ENCODE assay signal across 8 cellular contexts in the genomic region with DNA sequence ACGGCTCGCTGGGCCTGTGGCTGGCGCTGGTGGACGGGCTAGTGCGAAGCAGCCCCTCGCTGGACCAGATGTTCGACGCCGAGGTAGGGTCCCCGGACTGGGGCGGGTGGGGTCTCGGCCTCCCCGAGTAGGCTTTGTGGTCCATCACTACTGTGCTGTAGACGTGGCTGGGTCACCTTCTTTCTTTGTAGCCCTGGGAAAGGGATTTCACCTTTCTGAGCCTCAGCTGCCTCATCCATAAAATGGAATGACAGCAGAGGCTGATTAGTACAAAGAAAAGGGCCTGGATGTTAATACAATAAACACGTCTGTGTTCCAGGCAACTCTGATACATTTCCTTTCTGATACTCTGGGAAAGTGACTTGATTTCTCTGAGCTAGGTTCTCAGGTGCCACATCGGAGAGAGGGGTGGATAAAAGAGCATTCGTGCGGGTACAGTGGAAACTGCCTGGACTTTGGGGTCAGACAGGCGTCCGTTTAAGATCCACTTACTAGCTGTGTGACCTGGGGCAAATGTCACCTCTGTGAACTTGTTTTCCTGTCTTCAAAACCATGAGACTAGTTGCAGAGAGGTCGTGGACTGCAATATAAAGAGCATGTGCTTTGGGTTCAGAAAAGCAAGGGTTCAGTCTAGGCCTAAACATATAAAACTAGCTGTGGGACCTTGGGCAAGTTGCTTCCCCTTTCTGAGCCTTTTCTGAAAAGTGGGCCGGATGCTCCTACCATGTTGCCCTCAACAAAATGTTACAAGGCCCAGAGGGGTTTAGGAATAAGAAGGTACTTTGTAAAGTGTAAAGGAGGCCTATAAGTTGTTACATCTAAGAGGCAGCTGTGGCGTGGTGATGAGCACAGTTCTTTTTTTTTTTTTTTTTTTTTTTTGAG. TPM values are rescaled to one million over a fixed set of nuclear protein-coding genes. Genes with fewer than 3 reads are reported as not detected.
DNase-seq lines count a peak whose midpoint lies in the region; ATAC-seq lines count a peak whose summit lies in the region.

No MANE protein-coding gene starts in this region.

- intact Hi-C loops in activated CD4-positive, alpha-beta T cell treated with anti-CD3 and anti-CD28 coated beads for 36 hours (cut with DNase I, micrococcal nuclease): loop anchor here (1.0 to 5.0 kb wide), 16 partner anchors 9 to 728 kb away; a partner anchor contains a TSS
- intact Hi-C loops in activated T-helper 1 cell treated with anti-CD3 and anti-CD28 coated beads, Interleukin-12 subunit alpha, Interleukin-12 subunit beta, Interleukin-2, Interleukin-4 antibody, amounts not matched to agents 30 ng/mL and 10 ng/mL and 1 ng/mL, durations not matched to agents 14 hours and 24 hours and 36 hours (cut with micrococcal nuclease): loop anchor here (1.0 to 5.0 kb wide), 12 partner anchors 9 to 607 kb away; a partner anchor contains a TSS

- H3K36me3 Mint-ChIP-seq in activated CD4-positive, alpha-beta T cell treated with anti-CD3 and anti-CD28 coated beads for 36 hours (ENCODE audit: low read depth): peaks cover 25% of the 10 kb centered on the region
- H3K36me3 Mint-ChIP-seq in activated T-helper 1 cell treated with anti-CD3 and anti-CD28 coated beads, Interleukin-12 subunit alpha, Interleukin-12 subunit beta, Interleukin-2, Interleukin-4 antibody, amounts not matched to agents 30 ng/mL and 10 ng/mL and 1 ng/mL, durations not matched to agents 14 hours and 24 hours and 36 hours (ENCODE audit: low read depth): peaks cover 31% of the 10 kb centered on the region
- H3K36me3 Mint-ChIP-seq in immature natural killer cell: peaks cover 1 to 25% (median 7%) of the 10 kb centered on the region in 3 donors

- H3K4me1 Mint-ChIP-seq in activated CD4-positive, alpha-beta T cell treated with anti-CD3 and anti-CD28 coated beads for 36 hours: peaks cover 45% of the 10 kb centered on the region
- H3K4me1 Mint-ChIP-seq in activated T-helper 1 cell treated with anti-CD3 and anti-CD28 coated beads, Interleukin-12 subunit alpha, Interleukin-12 subunit beta, Interleukin-2, Interleukin-4 antibody, amounts not matched to agents 30 ng/mL and 10 ng/mL and 1 ng/mL, durations not matched to agents 14 hours and 24 hours and 36 hours (ENCODE audit: low read depth): peaks cover 69% of the 10 kb centered on the region
- H3K4me1 Mint-ChIP-seq in immature natural killer cell: peaks cover 54 to 59% of the 10 kb centered on the region in 2 donors

- CTCF ChIA-PET in activated CD4-positive, alpha-beta T cell treated with anti-CD3 and anti-CD28 coated beads for 36 hours (lab: Charles Lee): interaction anchor here (0.6 to 6.5 kb wide), 31 partner anchors 9 to 471 kb away, joined by 3 to 101 read pairs (median 7); a partner anchor contains a TSS

- H3K27me3 Mint-ChIP-seq in activated CD4-positive, alpha-beta T cell treated with anti-CD3 and anti-CD28 coated beads for 36 hours: no peaks in the 10 kb centered on the region
- no peaks in the 10 kb centered on the region for H3K27me3 Mint-ChIP-seq in activated T-helper 1 cell treated with anti-CD3 and anti-CD28 coated beads, Interleukin-12 subunit alpha, Interleukin-12 subunit beta, Interleukin-2, Interleukin-4 antibody, amounts not matched to agents 30 ng/mL and 10 ng/mL and 1 ng/mL, durations not matched to agents 14 hours and 24 hours and 36 hours (ENCODE audit: insufficient read depth)
- H3K27me3 Mint-ChIP-seq in immature natural killer cell (ENCODE audit: low read depth in 3 of 3): peaks cover 5 to 15% (median 10%) of the 10 kb centered on the region in 3 donors

- ATAC-seq in activated CD4-positive, alpha-beta T cell treated with anti-CD3 and anti-CD28 coated beads for 36 hours: no peak

- H3K9me3 Mint-ChIP-seq in activated CD4-positive, alpha-beta T cell treated with anti-CD3 and anti-CD28 coated beads for 36 hours (ENCODE audit: low read depth): no peaks in the 10 kb centered on the region
- no peaks in the 10 kb centered on the region for H3K9me3 Mint-ChIP-seq in activated T-helper 1 cell treated with anti-CD3 and anti-CD28 coated beads, Interleukin-12 subunit alpha, Interleukin-12 subunit beta, Interleukin-2, Interleukin-4 antibody, amounts not matched to agents 30 ng/mL and 10 ng/mL and 1 ng/mL, durations not matched to agents 14 hours and 24 hours and 36 hours
- no peaks in the 10 kb centered on the region for H3K9me3 Mint-ChIP-seq in immature natural killer cell

- peak overlapping the region; percentile 95 for H3K4me3 Mint-ChIP-seq in activated CD4-positive, alpha-beta T cell treated with anti-CD3 and anti-CD28 coated beads for 36 hours
- peak overlapping the region; percentile 95 for H3K4me3 Mint-ChIP-seq in activated T-helper 1 cell treated with anti-CD3 and anti-CD28 coated beads, Interleukin-12 subunit alpha, Interleukin-12 subunit beta, Interleukin-2, Interleukin-4 antibody, amounts not matched to agents 30 ng/mL and 10 ng/mL and 1 ng/mL, durations not matched to agents 14 hours and 24 hours and 36 hours
- peak overlapping the region; percentile 95 to 99 (median 96) for H3K4me3 Mint-ChIP-seq in immature natural killer cell

- peak overlapping the region; percentile 96 for H3K27ac ChIP-seq in temporal lobe (ENCODE audit: low read depth, low read length)

- H3K27ac Mint-ChIP-seq in activated CD4-positive, alpha-beta T cell treated with anti-CD3 and anti-CD28 coated beads for 36 hours: peak overlapping the region; percentile 98
- peak overlapping the region; percentile 97 for H3K27ac Mint-ChIP-seq in activated T-helper 1 cell treated with anti-CD3 and anti-CD28 coated beads, Interleukin-12 subunit alpha, Interleukin-12 subunit beta, Interleukin-2, Interleukin-4 antibody, amounts not matched to agents 30 ng/mL and 10 ng/mL and 1 ng/mL, durations not matched to agents 14 hours and 24 hours and 36 hours
- H3K27ac Mint-ChIP-seq in immature natural killer cell: peak overlapping the region; percentile 97 to 99 (median 98)

- DNase-seq in activated CD4-positive, alpha-beta T cell treated with anti-CD3 and anti-CD28 coated beads for 36 hours: no peak
- no peak for DNase-seq in activated CD4-positive, alpha-beta T cell treated with anti-CD3 and anti-CD28 coated beads, Interleukin-2, amount 50 U/mL, for 48 hours
- DNase-seq in activated T-helper 1 cell treated with anti-CD3 and anti-CD28 coated beads, Interleukin-12 subunit alpha, Interleukin-12 subunit beta, Interleukin-2, Interleukin-4 antibody, amounts not matched to agents 30 ng/mL and 10 ng/mL and 1 ng/mL, durations not matched to agents 14 hours and 24 hours and 36 hours (ENCODE audit: low spot score): no peak
- DNase-seq in immature natural killer cell (no peak), activated gamma-delta T cell (lab: John Stamatoyannopoulos, UW) (no peak), GOT3 (lab: John Stamatoyannopoulos, UW) (no peak), Ammon's horn (ENCODE audit: low spot score) (no peak)

- POLR2A ChIA-PET in activated CD4-positive, alpha-beta T cell treated with anti-CD3 and anti-CD28 coated beads for 36 hours (lab: Charles Lee): interaction anchor here (0.9 to 2.7 kb wide), 9 partner anchors 8 to 73 kb away, joined by 3 to 17 read pairs (median 5); a partner anchor contains a TSS

RNA-seq across cellular contexts. Expression of a gene that starts 0.9 kb away (rescaled TPM):
- 10 to 100 TPM; 16.1 to 26.1 TPM for total RNA-seq in activated CD4-positive, alpha-beta T cell treated with anti-CD3 and anti-CD28 coated beads for 36 hours
- total RNA-seq in activated T-helper 1 cell treated with anti-CD3 and anti-CD28 coated beads, Interleukin-12 subunit alpha, Interleukin-12 subunit beta, Interleukin-2, Interleukin-4 antibody, amounts not matched to agents 30 ng/mL and 10 ng/mL and 1 ng/mL, durations not matched to agents 14 hours and 24 hours and 36 hours: 25.6 and 26.4 TPM in 2 replicates
- 10 to 100 TPM; 32.6 to 52.4 (median 47.1) TPM for polyA plus RNA-seq in immature natural killer cell
- total RNA-seq in temporal lobe: 18.7 TPM

RNA-seq across cellular contexts. Expression of a gene that starts 14.3 kb away (rescaled TPM):
- total RNA-seq in activated CD4-positive, alpha-beta T cell treated with anti-CD3 and anti-CD28 coated beads for 36 hours: under 1 TPM; 0.40 to 0.80 TPM
- total RNA-seq in activated T-helper 1 cell treated with anti-CD3 and anti-CD28 coated beads, Interleukin-12 subunit alpha, Interleukin-12 subunit beta, Interleukin-2, Interleukin-4 antibody, amounts not matched to agents 30 ng/mL and 10 ng/mL and 1 ng/mL, durations not matched to agents 14 hours and 24 hours and 36 hours: 0.07 and 0.08 TPM in 2 replicates
- polyA plus RNA-seq in immature natural killer cell: under 1 TPM in 2 of 3 donors, not detected in 1; 0.09 to 0.22 TPM
- not detected for total RNA-seq in temporal lobe

RNA-seq across cellular contexts. Expression of a gene that starts 15.6 kb away (rescaled TPM):
- 10 to 100 TPM; 24.0 to 31.0 TPM for total RNA-seq in activated CD4-positive, alpha-beta T cell treated with anti-CD3 and anti-CD28 coated beads for 36 hours
- 220 and 222 TPM in 2 replicates for total RNA-seq in activated T-helper 1 cell treated with anti-CD3 and anti-CD28 coated beads, Interleukin-12 subunit alpha, Interleukin-12 subunit beta, Interleukin-2, Interleukin-4 antibody, amounts not matched to agents 30 ng/mL and 10 ng/mL and 1 ng/mL, durations not matched to agents 14 hours and 24 hours and 36 hours
- under 1 TPM in 2 of 3 donors, not detected in 1; 0.56 to 0.69 TPM for polyA plus RNA-seq in immature natural killer cell
- 0.98 TPM for total RNA-seq in temporal lobe

RNA-seq across cellular contexts. Expression of a gene that starts 44.2 kb away (rescaled TPM):
- 10 to 100 TPM; 22.4 to 30.0 TPM for total RNA-seq in activated CD4-positive, alpha-beta T cell treated with anti-CD3 and anti-CD28 coated beads for 36 hours
- 21.7 and 24.6 TPM in 2 replicates for total RNA-seq in activated T-helper 1 cell treated with anti-CD3 and anti-CD28 coated beads, Interleukin-12 subunit alpha, Interleukin-12 subunit beta, Interleukin-2, Interleukin-4 antibody, amounts not matched to agents 30 ng/mL and 10 ng/mL and 1 ng/mL, durations not matched to agents 14 hours and 24 hours and 36 hours
- 10 to 100 TPM; 11.0 to 24.5 (median 18.0) TPM for polyA plus RNA-seq in immature natural killer cell
- total RNA-seq in temporal lobe: 7.4 TPM

RNA-seq across cellular contexts. Expression of a gene that starts 52.1 kb away (rescaled TPM):
- 10 to 100 TPM; 44.0 to 65.7 TPM for total RNA-seq in activated CD4-positive, alpha-beta T cell treated with anti-CD3 and anti-CD28 coated beads for 36 hours
- 89.8 and 90.6 TPM in 2 replicates for total RNA-seq in activated T-helper 1 cell treated with anti-CD3 and anti-CD28 coated beads, Interleukin-12 subunit alpha, Interleukin-12 subunit beta, Interleukin-2, Interleukin-4 antibody, amounts not matched to agents 30 ng/mL and 10 ng/mL and 1 ng/mL, durations not matched to agents 14 hours and 24 hours and 36 hours
- polyA plus RNA-seq in immature natural killer cell: 100 to 1,000 TPM; 105 to 190 (median 164) TPM
- 8.6 TPM for total RNA-seq in temporal lobe

Comparison
In these comparisons a context has a peak if more than half of its experiments do, and no peak if none do; other contexts are left out.
1. RNA of a gene that starts 15.6 kb away (total RNA-seq): 220 to 222 TPM in activated T-helper 1 cell treated with anti-CD3 and anti-CD28 coated beads, Interleukin-12 subunit alpha, Interleukin-12 subunit beta, Interleukin-2, Interleukin-4 antibody, amounts not matched to agents 30 ng/mL and 10 ng/mL and 1 ng/mL, durations not matched to agents 14 hours and 24 hours and 36 hours and 24.0 to 31.0 TPM in activated CD4-positive, alpha-beta T cell treated with anti-CD3 and anti-CD28 coated beads for 36 hours; 0.98 TPM in temporal lobe (single experiment); every median in the first group is over 10 times any median in the second.
2. Peak in every context shown above with its lines, with median percentiles within 50 percentile points of each other: H3K27ac Mint-ChIP-seq and H3K4me3 Mint-ChIP-seq.